1 cellular context compared by ENCODE assay signal in genomic region chr1:201881617-201882016, GRCh38.
TF ChIP-seq lines count a peak whose summit lies in the region.

No MANE protein-coding gene starts in this region.

TF ChIP-seq in GM12878, 131 proteins besides CTCF, POLR2A, EP300 and RAD21:
- TF ChIP-seq MXI1 (IDR thresholded peaks at IDR 0.05; ENCODE audit: low read depth, low read length) (no peak), SMAD5 (IDR thresholded peaks at IDR 0.05; ENCODE audit: low read depth) (0 out of 2 replicates have a peak, but pooled peaks have one; percentile 3)
